Comparison of ENCODE assay signal across 10 cellular contexts in the genomic region with DNA sequence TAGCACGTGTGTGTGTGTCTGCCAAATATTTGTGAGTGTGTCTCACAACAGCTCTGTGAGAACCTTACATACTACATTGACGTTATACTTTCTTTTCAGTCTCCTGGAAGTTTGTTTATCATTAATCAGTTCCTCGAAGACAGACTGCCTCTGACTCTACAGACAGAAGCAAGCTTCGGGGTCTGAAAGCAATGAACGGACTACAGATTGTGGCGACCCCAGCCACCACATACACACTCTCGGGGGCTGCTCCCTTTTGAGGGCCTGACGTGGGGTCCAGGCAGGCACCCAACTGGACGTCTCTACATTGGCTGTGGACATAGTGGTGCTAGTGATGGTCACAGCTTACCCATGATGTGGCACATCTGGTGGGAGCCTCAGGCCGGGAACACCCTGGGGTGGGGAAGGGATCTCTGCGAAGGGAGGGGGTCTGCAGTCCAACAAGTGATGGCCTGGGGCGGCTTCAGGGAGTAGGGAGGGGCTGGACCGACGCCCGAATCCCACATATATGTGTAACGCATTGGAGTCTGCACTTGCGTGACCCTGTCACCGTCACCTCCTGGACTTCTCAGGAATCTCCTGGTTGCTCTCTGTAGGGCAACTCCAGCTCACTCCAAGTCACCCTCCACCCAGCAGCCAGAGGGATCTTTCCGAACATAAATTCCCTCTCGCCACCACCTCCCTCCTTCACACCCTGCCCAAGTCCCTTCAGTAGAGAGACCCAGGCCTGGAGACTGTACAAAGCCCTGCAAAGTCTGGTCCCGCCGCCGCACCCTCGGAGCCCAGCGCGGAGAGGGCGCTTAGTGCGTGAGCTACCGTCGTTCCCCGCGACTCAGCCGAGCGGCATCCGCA. TPM values are rescaled to one million over a fixed set of nuclear protein-coding genes. Genes with fewer than 3 reads are reported as not detected.
DNase-seq lines count a peak whose midpoint lies in the region; ATAC-seq and TF ChIP-seq lines count a peak whose summit lies in the region.
"Had no signal": no experiment of that assay in that cellular context is flagged by ENCODE, and none has a peak within 500 bp of the region (broad histone marks: within the 10 kb centered on the region; RNA-seq: fewer than 3 reads in every experiment).

No MANE protein-coding gene starts in this region.

- H3K79me2 ChIP-seq in neural cell (replicated peaks; ENCODE audit: insufficient read depth, low read length) = no peaks in the 10 kb centered on the region

- POLR2A ChIA-PET in BJ (lab: Charles Lee) = interaction anchor here (0.6 kb wide), 1 partner anchor 493 kb away, joined by 3 read pairs; no protein-coding TSS in a partner anchor

- H3K4me2 ChIP-seq in neural cell (ENCODE audit: low read length) = no peak overlapping the region

- H3K4me3 ChIP-seq in BJ (ENCODE audit: low read depth, low read length) = peak overlapping the region; percentile 53
- H3K4me3 ChIP-seq in Peyer's patch = peak overlapping the region; percentile 24 to 56 (median 43)
- peak overlapping the region; percentile 63 for H3K4me3 ChIP-seq in neural cell (ENCODE audit: low read length)
- H3K4me3 ChIP-seq: GM12878 had no signal

- H3K4me1 ChIP-seq in Peyer's patch = peaks cover 0 to 21% (median 0%) of the 10 kb centered on the region in 4 donors

- H3F3A ChIP-seq in neural cell (ENCODE audit: insufficient read depth, low read length, poor library complexity, severe bottlenecking) = no peaks in the 10 kb centered on the region

- no peaks in the 10 kb centered on the region for H4K20me1 ChIP-seq in neural cell (ENCODE audit: insufficient read depth)

- no peak for TF ChIP-seq RAD21 in neural cell (conservative IDR thresholded peaks at IDR 0.05)

- no peak for TF ChIP-seq CTCF in BJ (IDR thresholded peaks at IDR 0.05; ENCODE audit: insufficient read depth, low read depth, low read length)
- TF ChIP-seq CTCF in Peyer's patch (IDR thresholded peaks at IDR 0.05) = no peak
- TF ChIP-seq CTCF in neural cell (IDR thresholded peaks at IDR 0.05; ENCODE audit: poor library complexity, severe bottlenecking) = no peak

- H3K36me3 ChIP-seq in BJ (ENCODE audit: control insufficient read depth, insufficient read depth, low read length) = no peaks in the 10 kb centered on the region
- no peaks in the 10 kb centered on the region for H3K36me3 ChIP-seq in Peyer's patch
- no peaks in the 10 kb centered on the region for H3K36me3 ChIP-seq in neural cell (ENCODE audit: insufficient read depth, low read length)

- CTCF ChIA-PET in BJ (lab: Yijun Ruan, JAX) = interaction anchor here (0.6 to 12.1 kb wide), 25 partner anchors 10 to 803 kb away, joined by 3 to 250 read pairs (median 3); no protein-coding TSS in a partner anchor

- H2AFZ ChIP-seq in neural cell (ENCODE audit: low read depth, low read length) = peak overlapping the region; percentile 31

- H3K9me3 ChIP-seq in Peyer's patch (no peaks in the 10 kb centered on the region), neural cell (ENCODE audit: low read length) (no peaks in the 10 kb centered on the region)

- peaks cover 13% of the 10 kb centered on the region for H3K27me3 ChIP-seq in BJ (ENCODE audit: control insufficient read depth, insufficient read depth, low read length)
- H3K27me3 ChIP-seq in Peyer's patch = peaks cover 0 to 8% of the 10 kb centered on the region in 2 donors
- peaks cover 27% of the 10 kb centered on the region for H3K27me3 ChIP-seq in neural cell (ENCODE audit: insufficient read depth, low read depth, low read length)

- H3K9ac ChIP-seq in neural cell (ENCODE audit: low read length) = peak overlapping the region; percentile 57

- no peak for TF ChIP-seq EP300 in neural cell (conservative IDR thresholded peaks at IDR 0.05; ENCODE audit: poor library complexity, severe bottlenecking)

- DNase-seq in BJ (ENCODE audit: low read depth) = no peak
- DNase-seq in Peyer's patch = no peak
- no peak for DNase-seq in NCI-H82 (lab: John Stamatoyannopoulos, UW)
- DNase-seq in hypothalamus (lab: John Stamatoyannopoulos, UW) = no peak
- no peak for DNase-seq in NCI-H510A (lab: John Stamatoyannopoulos, UW)
- DNase-seq: NCI-H2081 treated with DMSO at 0.1 percent for 48 hours had no signal

- ATAC-seq in esophagus mucosa (peak; percentile 49), HG03460 (IDR thresholded peaks at IDR 0.05; ENCODE audit: unreplicated experiment) (no peak)

- TF ChIP-seq POLR2A in Peyer's patch (IDR thresholded peaks at IDR 0.05) = no peak

- peak overlapping the region in 1 of 4 donors; percentile 23 for H3K27ac ChIP-seq in Peyer's patch
- no peak overlapping the region for H3K27ac ChIP-seq in neural cell (ENCODE audit: low read length)

- H3K9me2 ChIP-seq in neural cell (ENCODE audit: insufficient read depth, low read length) = no peaks in the 10 kb centered on the region

TF ChIP-seq in neural cell, 6 proteins besides CTCF, POLR2A, EP300 and RAD21:
- no peak for TF ChIP-seq TAF1 (IDR thresholded peaks at IDR 0.05; ENCODE audit: low read depth)
- no peak for TF ChIP-seq SMC3 (conservative IDR thresholded peaks at IDR 0.05; ENCODE audit: poor library complexity)
- no peak for TF ChIP-seq MXI1 (conservative IDR thresholded peaks at IDR 0.05; ENCODE audit: poor library complexity, severe bottlenecking)

RNA-seq across cellular contexts. Expression of gene TRIM29, which starts 30.4 kb away (rescaled TPM):
- polyA plus RNA-seq in BJ (2011; rRNA removed) (1.3 and 1.5 TPM in 2 replicates), neural cell (0.56 and 0.82 TPM in 2 replicates)
- polyA minus RNA-seq in BJ (2011; rRNA and poly(A)+ RNA removed) = 0.72 and 0.85 TPM in 2 replicates
- total RNA-seq in Peyer's patch (10 to 100 TPM in 1 of 4 donors, 1 to 10 TPM in 3; 7.8 to 33.3 (median 9.1) TPM), esophagus mucosa (1,294 TPM)
- 0.49 and 0.81 TPM in 2 replicates for polyA minus RNA-seq in neural cell
- total RNA-seq: GM12878 had no signal

RNA-seq across cellular contexts. Expression of gene OAF, which starts 42.5 kb away (rescaled TPM):
- polyA plus RNA-seq in BJ (2011; rRNA removed) = 32.8 and 47.5 TPM in 2 replicates
- polyA minus RNA-seq in BJ (2011; rRNA and poly(A)+ RNA removed) = 13.8 and 22.0 TPM in 2 replicates
- 100 to 1,000 TPM in 3 of 4 donors, 10 to 100 TPM in 1; 66.0 to 344 (median 228) TPM for total RNA-seq in Peyer's patch
- 9.0 TPM for total RNA-seq in esophagus mucosa
- 0.14 and 0.97 TPM in 2 replicates for polyA plus RNA-seq in neural cell
- polyA minus RNA-seq in neural cell = not detected in 2 replicates

Comparison
In these comparisons a context has a peak if more than half of its experiments do, and no peak if none do; other contexts are left out.
1. RNA of gene TRIM29, which starts 30.4 kb away (total RNA-seq): 1,294 TPM in esophagus mucosa (single experiment); 7.8 to 33.3 TPM in Peyer's patch; every median in the first group is over 10 times any median in the second.
2. Peak in every context shown above with its lines, with median percentiles within 50 percentile points of each other: H3K4me3 ChIP-seq.